1 cellular context compared by ENCODE assay signal in genomic region chr1:6652986-6653385, GRCh38.
TF ChIP-seq lines count a peak whose summit lies in the region.

No MANE protein-coding gene starts in this region.

TF ChIP-seq in GM23338, 12 proteins besides CTCF, POLR2A, EP300 and RAD21 (continued from another document):
- TF ChIP-seq, protein P1, sequence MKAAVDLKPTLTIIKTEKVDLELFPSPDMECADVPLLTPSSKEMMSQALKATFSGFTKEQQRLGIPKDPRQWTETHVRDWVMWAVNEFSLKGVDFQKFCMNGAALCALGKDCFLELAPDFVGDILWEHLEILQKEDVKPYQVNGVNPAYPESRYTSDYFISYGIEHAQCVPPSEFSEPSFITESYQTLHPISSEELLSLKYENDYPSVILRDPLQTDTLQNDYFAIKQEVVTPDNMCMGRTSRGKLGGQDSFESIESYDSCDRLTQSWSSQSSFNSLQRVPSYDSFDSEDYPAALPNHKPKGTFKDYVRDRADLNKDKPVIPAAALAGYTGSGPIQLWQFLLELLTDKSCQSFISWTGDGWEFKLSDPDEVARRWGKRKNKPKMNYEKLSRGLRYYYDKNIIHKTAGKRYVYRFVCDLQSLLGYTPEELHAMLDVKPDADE (IDR thresholded peaks at IDR 0.05), result no peak
- no peak for TF ChIP-seq ZNF462 (CRISPR knock-in tag; IDR thresholded peaks at IDR 0.05)
- no peak for TF ChIP-seq ZNF331 (CRISPR knock-in tag; IDR thresholded peaks at IDR 0.05; ENCODE audit: low read depth)
- no peak for TF ChIP-seq EZH2phosphoT487 (IDR thresholded peaks at IDR 0.05; ENCODE audit: unreplicated experiment)
- TF ChIP-seq, protein P2, sequence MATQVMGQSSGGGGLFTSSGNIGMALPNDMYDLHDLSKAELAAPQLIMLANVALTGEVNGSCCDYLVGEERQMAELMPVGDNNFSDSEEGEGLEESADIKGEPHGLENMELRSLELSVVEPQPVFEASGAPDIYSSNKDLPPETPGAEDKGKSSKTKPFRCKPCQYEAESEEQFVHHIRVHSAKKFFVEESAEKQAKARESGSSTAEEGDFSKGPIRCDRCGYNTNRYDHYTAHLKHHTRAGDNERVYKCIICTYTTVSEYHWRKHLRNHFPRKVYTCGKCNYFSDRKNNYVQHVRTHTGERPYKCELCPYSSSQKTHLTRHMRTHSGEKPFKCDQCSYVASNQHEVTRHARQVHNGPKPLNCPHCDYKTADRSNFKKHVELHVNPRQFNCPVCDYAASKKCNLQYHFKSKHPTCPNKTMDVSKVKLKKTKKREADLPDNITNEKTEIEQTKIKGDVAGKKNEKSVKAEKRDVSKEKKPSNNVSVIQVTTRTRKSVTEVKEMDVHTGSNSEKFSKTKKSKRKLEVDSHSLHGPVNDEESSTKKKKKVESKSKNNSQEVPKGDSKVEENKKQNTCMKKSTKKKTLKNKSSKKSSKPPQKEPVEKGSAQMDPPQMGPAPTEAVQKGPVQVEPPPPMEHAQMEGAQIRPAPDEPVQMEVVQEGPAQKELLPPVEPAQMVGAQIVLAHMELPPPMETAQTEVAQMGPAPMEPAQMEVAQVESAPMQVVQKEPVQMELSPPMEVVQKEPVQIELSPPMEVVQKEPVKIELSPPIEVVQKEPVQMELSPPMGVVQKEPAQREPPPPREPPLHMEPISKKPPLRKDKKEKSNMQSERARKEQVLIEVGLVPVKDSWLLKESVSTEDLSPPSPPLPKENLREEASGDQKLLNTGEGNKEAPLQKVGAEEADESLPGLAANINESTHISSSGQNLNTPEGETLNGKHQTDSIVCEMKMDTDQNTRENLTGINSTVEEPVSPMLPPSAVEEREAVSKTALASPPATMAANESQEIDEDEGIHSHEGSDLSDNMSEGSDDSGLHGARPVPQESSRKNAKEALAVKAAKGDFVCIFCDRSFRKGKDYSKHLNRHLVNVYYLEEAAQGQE (IDR thresholded peaks at IDR 0.05; ENCODE audit: unreplicated experiment), result no peak
- no peak for TF ChIP-seq ZNF114 (CRISPR knock-in tag; IDR thresholded peaks at IDR 0.05)
- TF ChIP-seq POLR2AphosphoS5 (IDR thresholded peaks at IDR 0.05; ENCODE audit: low read depth), result no peak
